Comparison of ENCODE assay signal across 10 cellular contexts in the genomic region with DNA sequence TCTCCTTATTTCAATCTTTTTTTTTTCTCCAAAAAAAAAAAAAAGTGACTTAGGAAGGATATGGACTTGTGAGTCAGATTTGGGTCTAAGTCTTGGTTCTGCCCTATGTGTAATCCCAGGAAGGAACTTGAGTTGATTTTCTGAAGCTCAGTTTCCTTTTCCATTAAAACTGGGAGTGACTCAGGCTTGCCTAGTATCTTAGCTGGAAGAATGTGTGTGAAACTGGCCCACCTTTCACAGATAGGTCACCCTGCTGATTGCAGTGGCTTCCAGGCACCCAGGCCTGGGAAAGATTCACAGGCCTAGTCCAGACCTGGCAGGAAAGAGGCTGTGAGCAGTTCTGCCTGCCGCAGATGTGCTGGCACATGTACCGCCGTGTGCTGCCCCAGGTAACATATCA.
DNase-seq lines count a peak whose midpoint lies in the region; ATAC-seq and TF ChIP-seq lines count a peak whose summit lies in the region.
"Had no signal": no experiment of that assay in that cellular context is flagged by ENCODE, and none has a peak within 500 bp of the region (broad histone marks: within the 10 kb centered on the region; RNA-seq: fewer than 3 reads in every experiment).

No MANE protein-coding gene starts in this region.

- no peaks in the 10 kb centered on the region for H3K36me3 Mint-ChIP-seq in natural killer cell

- H3K27ac Mint-ChIP-seq in natural killer cell: no peak overlapping the region

- H3K9me3 ChIP-seq in SJSA1 (replicated peaks): no peaks in the 10 kb centered on the region

- no peak overlapping the region for H3K4me3 Mint-ChIP-seq in natural killer cell

- ATAC-seq in GM18520 (IDR thresholded peaks at IDR 0.05; ENCODE audit: unreplicated experiment): no peak
- ATAC-seq in natural killer cell: no peak

- peak overlapping the region; percentile 93 for H3K27ac ChIP-seq in SJSA1

- intact Hi-C loops in posterior vena cava (cut with DNase I): no loop called here
- intact Hi-C loops in natural killer cell (cut with micrococcal nuclease): no loop called here

- no peaks in the 10 kb centered on the region for H3K9me3 Mint-ChIP-seq in natural killer cell

- DNase-seq in EL: peak; percentile 81
- DNase-seq in SJSA1 (ENCODE audit: low read depth in 1 of 2, low spot score in 2 of 2): peak; percentile 57 to 79
- DNase-seq in fibroblast of the conjunctiva (ENCODE audit: low read depth): peak; percentile 29
- DNase-seq in posterior vena cava (ENCODE audit: low spot score): peak; percentile 80
- no peak for DNase-seq in hypothalamus (lab: John Stamatoyannopoulos, UW)
- no peak for DNase-seq in NCI-H1417 treated with DMSO at 0.1 percent for 48 hours (lab: John Stamatoyannopoulos, UW)
- DNase-seq in natural killer cell: no peak
- DNase-seq: activated CD8-positive, alpha-beta memory T cell treated with anti-CD3 and anti-CD28 coated beads, Interleukin-2, amount 50 U/mL, for 4 hours; NCI-H187 had no signal

- H3K27me3 ChIP-seq in SJSA1 (replicated peaks): no peaks in the 10 kb centered on the region

- no peaks in the 10 kb centered on the region for H3K4me1 Mint-ChIP-seq in natural killer cell

- TF ChIP-seq CTCF in natural killer cell (IDR thresholded peaks at IDR 0.05): no peak

- no peaks in the 10 kb centered on the region for H3K27me3 Mint-ChIP-seq in natural killer cell (ENCODE audit: low read depth in 2 of 2)

- H3K36me3 ChIP-seq in SJSA1: no peaks in the 10 kb centered on the region

- H3K4me1 ChIP-seq in SJSA1 (replicated peaks): peaks cover 76% of the 10 kb centered on the region

- no peak overlapping the region for H3K4me3 ChIP-seq in SJSA1

Comparison
In these comparisons a context has a peak if more than half of its experiments do, and no peak if none do; other contexts are left out.
1. DNase-seq: peak in EL (single experiment), SJSA1 (2 of 2), fibroblast of the conjunctiva (single experiment) and posterior vena cava (single experiment); none in hypothalamus (0 of 51), NCI-H1417 treated with DMSO at 0.1 percent for 48 hours (single experiment) and natural killer cell (single experiment).